In the genomic region with DNA sequence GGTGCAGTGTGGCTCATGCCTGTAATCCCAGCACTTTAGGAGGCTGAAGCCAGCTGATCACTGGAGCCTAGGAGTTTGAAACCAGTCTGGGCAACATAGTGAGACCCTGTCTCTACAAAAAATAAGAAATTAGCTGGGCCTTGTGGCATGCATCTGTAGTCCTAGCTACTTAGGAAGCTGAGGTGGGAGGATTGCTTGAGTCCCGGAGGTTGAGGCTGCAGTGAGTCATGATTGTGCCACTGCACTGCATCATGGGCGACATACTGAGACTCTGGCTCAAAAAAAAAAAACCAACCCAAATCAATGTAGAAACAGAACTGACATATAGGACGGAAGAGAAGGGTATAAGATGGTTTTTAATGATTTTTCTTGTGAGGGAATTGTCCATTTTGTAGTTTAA, we compare ENCODE assay signal across 1 cellular context.
TF ChIP-seq lines count a peak whose summit lies in the region.

No MANE protein-coding gene starts in this region.

TF ChIP-seq in HCT116, 20 proteins besides CTCF, POLR2A, EP300 and RAD21 (continued from another document):
- TF ChIP-seq, protein P1, sequence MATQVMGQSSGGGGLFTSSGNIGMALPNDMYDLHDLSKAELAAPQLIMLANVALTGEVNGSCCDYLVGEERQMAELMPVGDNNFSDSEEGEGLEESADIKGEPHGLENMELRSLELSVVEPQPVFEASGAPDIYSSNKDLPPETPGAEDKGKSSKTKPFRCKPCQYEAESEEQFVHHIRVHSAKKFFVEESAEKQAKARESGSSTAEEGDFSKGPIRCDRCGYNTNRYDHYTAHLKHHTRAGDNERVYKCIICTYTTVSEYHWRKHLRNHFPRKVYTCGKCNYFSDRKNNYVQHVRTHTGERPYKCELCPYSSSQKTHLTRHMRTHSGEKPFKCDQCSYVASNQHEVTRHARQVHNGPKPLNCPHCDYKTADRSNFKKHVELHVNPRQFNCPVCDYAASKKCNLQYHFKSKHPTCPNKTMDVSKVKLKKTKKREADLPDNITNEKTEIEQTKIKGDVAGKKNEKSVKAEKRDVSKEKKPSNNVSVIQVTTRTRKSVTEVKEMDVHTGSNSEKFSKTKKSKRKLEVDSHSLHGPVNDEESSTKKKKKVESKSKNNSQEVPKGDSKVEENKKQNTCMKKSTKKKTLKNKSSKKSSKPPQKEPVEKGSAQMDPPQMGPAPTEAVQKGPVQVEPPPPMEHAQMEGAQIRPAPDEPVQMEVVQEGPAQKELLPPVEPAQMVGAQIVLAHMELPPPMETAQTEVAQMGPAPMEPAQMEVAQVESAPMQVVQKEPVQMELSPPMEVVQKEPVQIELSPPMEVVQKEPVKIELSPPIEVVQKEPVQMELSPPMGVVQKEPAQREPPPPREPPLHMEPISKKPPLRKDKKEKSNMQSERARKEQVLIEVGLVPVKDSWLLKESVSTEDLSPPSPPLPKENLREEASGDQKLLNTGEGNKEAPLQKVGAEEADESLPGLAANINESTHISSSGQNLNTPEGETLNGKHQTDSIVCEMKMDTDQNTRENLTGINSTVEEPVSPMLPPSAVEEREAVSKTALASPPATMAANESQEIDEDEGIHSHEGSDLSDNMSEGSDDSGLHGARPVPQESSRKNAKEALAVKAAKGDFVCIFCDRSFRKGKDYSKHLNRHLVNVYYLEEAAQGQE (IDR thresholded peaks at IDR 0.05; ENCODE audit: low read depth): no peak
- no peak for TF ChIP-seq EGR1 (IDR thresholded peaks at IDR 0.05; ENCODE audit: low read depth)
- TF ChIP-seq, protein P2, sequence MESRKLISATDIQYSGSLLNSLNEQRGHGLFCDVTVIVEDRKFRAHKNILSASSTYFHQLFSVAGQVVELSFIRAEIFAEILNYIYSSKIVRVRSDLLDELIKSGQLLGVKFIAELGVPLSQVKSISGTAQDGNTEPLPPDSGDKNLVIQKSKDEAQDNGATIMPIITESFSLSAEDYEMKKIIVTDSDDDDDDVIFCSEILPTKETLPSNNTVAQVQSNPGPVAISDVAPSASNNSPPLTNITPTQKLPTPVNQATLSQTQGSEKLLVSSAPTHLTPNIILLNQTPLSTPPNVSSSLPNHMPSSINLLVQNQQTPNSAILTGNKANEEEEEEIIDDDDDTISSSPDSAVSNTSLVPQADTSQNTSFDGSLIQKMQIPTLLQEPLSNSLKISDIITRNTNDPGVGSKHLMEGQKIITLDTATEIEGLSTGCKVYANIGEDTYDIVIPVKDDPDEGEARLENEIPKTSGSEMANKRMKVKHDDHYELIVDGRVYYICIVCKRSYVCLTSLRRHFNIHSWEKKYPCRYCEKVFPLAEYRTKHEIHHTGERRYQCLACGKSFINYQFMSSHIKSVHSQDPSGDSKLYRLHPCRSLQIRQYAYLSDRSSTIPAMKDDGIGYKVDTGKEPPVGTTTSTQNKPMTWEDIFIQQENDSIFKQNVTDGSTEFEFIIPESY (IDR thresholded peaks at IDR 0.05; ENCODE audit: extremely low read depth, insufficient replicate concordance, low read length): no peak
- no peak for TF ChIP-seq EZH2phosphoT487 (IDR thresholded peaks at IDR 0.05; ENCODE audit: borderline replicate concordance)
- TF ChIP-seq, protein P3, sequence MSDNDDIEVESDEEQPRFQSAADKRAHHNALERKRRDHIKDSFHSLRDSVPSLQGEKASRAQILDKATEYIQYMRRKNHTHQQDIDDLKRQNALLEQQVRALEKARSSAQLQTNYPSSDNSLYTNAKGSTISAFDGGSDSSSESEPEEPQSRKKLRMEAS (IDR thresholded peaks at IDR 0.05): no peak
- no peak for TF ChIP-seq CEBPB (IDR thresholded peaks at IDR 0.05; ENCODE audit: low read depth)
- TF ChIP-seq ELF1 (IDR thresholded peaks at IDR 0.05; ENCODE audit: borderline replicate concordance, low read depth): no peak
- no peak for TF ChIP-seq ATF3 (IDR thresholded peaks at IDR 0.05)
- TF ChIP-seq JUND (IDR thresholded peaks at IDR 0.05): no peak
